ENCODE assay signal across 8 cellular contexts in genomic region chr11:35663408-35663702, GRCh38. TPM values are rescaled to one million over a fixed set of nuclear protein-coding genes. Genes with fewer than 3 reads are reported as not detected.
DNase-seq lines count a peak whose midpoint lies in the region; ATAC-seq and TF ChIP-seq lines count a peak whose summit lies in the region.

No MANE protein-coding gene starts in this region.

- no peaks in the 10 kb centered on the region for H3K9me3 ChIP-seq in testis

- 41 to 65% methylated on average over 10 of the region's 10 CpGs for WGBS in testis, 2 donors

- intact Hi-C loops in testis (cut with DNase I; ENCODE audit: low total_unique reads) = no loop called here

- H3K27me3 ChIP-seq in layer of hippocampus (ENCODE audit: control insufficient read depth, insufficient read depth, low read length) = no peaks in the 10 kb centered on the region
- H3K27me3 ChIP-seq in testis = no peaks in the 10 kb centered on the region

- H3K36me3 ChIP-seq in testis (ENCODE audit: low read depth, missing control alignments) = no peaks in the 10 kb centered on the region

- H3K9me3 Mint-ChIP-seq in T-helper 2 cell treated with Interferon-gamma antibody and Interleukin-4, amounts not matched to agents 5 μg/mL and 100 μg/mL, for 36 hours = peaks cover 36% of the 10 kb centered on the region
- H3K9me3 Mint-ChIP-seq in activated naive CD8-positive, alpha-beta T cell treated with anti-CD3 and anti-CD28 coated beads, Interleukin-2, amount 50 U/mL, for 24 hours = peaks cover 38% of the 10 kb centered on the region

- peak overlapping the region; percentile 91 to 95 for H3K4me3 ChIP-seq in testis

- peak overlapping the region; percentile 96 for H3K4me3 Mint-ChIP-seq in T-helper 2 cell treated with Interferon-gamma antibody and Interleukin-4, amounts not matched to agents 5 μg/mL and 100 μg/mL, for 36 hours
- peak overlapping the region; percentile 89 for H3K4me3 Mint-ChIP-seq in activated naive CD8-positive, alpha-beta T cell treated with anti-CD3 and anti-CD28 coated beads, Interleukin-2, amount 50 U/mL, for 24 hours

- peaks cover 26% of the 10 kb centered on the region for H3K4me1 Mint-ChIP-seq in T-helper 2 cell treated with Interferon-gamma antibody and Interleukin-4, amounts not matched to agents 5 μg/mL and 100 μg/mL, for 36 hours (ENCODE audit: low read depth)
- peaks cover 42% of the 10 kb centered on the region for H3K4me1 Mint-ChIP-seq in activated naive CD8-positive, alpha-beta T cell treated with anti-CD3 and anti-CD28 coated beads, Interleukin-2, amount 50 U/mL, for 24 hours

- TF ChIP-seq POLR2A in testis (IDR thresholded peaks at IDR 0.05) = no peak

- ATAC-seq in activated naive CD8-positive, alpha-beta T cell treated with anti-CD3 and anti-CD28 coated beads, Interleukin-2, amount 50 U/mL, for 24 hours = no peak
- ATAC-seq in HG02885 (IDR thresholded peaks at IDR 0.05; ENCODE audit: poor library complexity, unreplicated experiment) (no peak), HG02938 (IDR thresholded peaks at IDR 0.05; ENCODE audit: unreplicated experiment) (no peak)

- H3K36me3 Mint-ChIP-seq in T-helper 2 cell treated with Interferon-gamma antibody and Interleukin-4, amounts not matched to agents 5 μg/mL and 100 μg/mL, for 36 hours (ENCODE audit: low read depth) = peaks cover 36% of the 10 kb centered on the region
- peaks cover 43% of the 10 kb centered on the region for H3K36me3 Mint-ChIP-seq in activated naive CD8-positive, alpha-beta T cell treated with anti-CD3 and anti-CD28 coated beads, Interleukin-2, amount 50 U/mL, for 24 hours (ENCODE audit: low read depth)

- no peak for DNase-seq in T-helper 2 cell treated with Interferon-gamma antibody and Interleukin-4, amounts not matched to agents 5 μg/mL and 100 μg/mL, for 36 hours (ENCODE audit: low spot score)
- DNase-seq in T-helper 2 cell = no peak
- DNase-seq in activated naive CD8-positive, alpha-beta T cell treated with anti-CD3 and anti-CD28 coated beads, Interleukin-2, amount 50 U/mL, for 24 hours = no peak
- peak; percentile 15 for DNase-seq in testis
- DNase-seq in NAMALWA (ENCODE audit: low spot score) = no peak

- H3K4me1 ChIP-seq in testis = peaks cover 13% of the 10 kb centered on the region

- peaks cover 12% of the 10 kb centered on the region for H3K27me3 Mint-ChIP-seq in T-helper 2 cell treated with Interferon-gamma antibody and Interleukin-4, amounts not matched to agents 5 μg/mL and 100 μg/mL, for 36 hours (ENCODE audit: low read depth)
- H3K27me3 Mint-ChIP-seq in activated naive CD8-positive, alpha-beta T cell treated with anti-CD3 and anti-CD28 coated beads, Interleukin-2, amount 50 U/mL, for 24 hours = no peaks in the 10 kb centered on the region

- peak overlapping the region; percentile 81 for H3K27ac ChIP-seq in layer of hippocampus (ENCODE audit: low read depth, low read length)
- H3K27ac ChIP-seq in testis = peak overlapping the region; percentile 94 to 95

- H3K27ac Mint-ChIP-seq in T-helper 2 cell treated with Interferon-gamma antibody and Interleukin-4, amounts not matched to agents 5 μg/mL and 100 μg/mL, for 36 hours = peak overlapping the region; percentile 55
- peak overlapping the region; percentile 92 for H3K27ac Mint-ChIP-seq in activated naive CD8-positive, alpha-beta T cell treated with anti-CD3 and anti-CD28 coated beads, Interleukin-2, amount 50 U/mL, for 24 hours

- TF ChIP-seq CTCF in testis (IDR thresholded peaks at IDR 0.05) = no peak

RNA-seq across cellular contexts. Expression of gene TRIM44, which starts 0.8 kb away (rescaled TPM):
- 10 to 100 TPM; 37.1 to 42.3 TPM for total RNA-seq in testis
- polyA plus RNA-seq in testis (ENCODE audit: insufficient read depth, low read depth, low replicate concordance) = 41.6 TPM

RNA-seq across cellular contexts. Expression of gene FJX1, which starts 45.1 kb away (rescaled TPM):
- total RNA-seq in testis = 1 to 10 TPM; 2.8 to 5.1 TPM
- polyA plus RNA-seq in testis (ENCODE audit: insufficient read depth, low read depth, low replicate concordance) = 2.0 TPM
